10 cellular contexts compared by ENCODE assay signal in genomic region chr14:99036594-99037293, GRCh38.
DNase-seq lines count a peak whose midpoint lies in the region; TF ChIP-seq lines count a peak whose summit lies in the region.
"Had no signal": no experiment of that assay in that cellular context is flagged by ENCODE, and none has a peak within 500 bp of the region (broad histone marks: within the 10 kb centered on the region; RNA-seq: fewer than 3 reads in every experiment).

No MANE protein-coding gene starts in this region.

- peaks cover 10% of the 10 kb centered on the region; the same call in 1 of the 2 replicates for H3K9me3 ChIP-seq in HUES6 (ENCODE audit: control insufficient read depth, insufficient read depth, low read depth, low read length)
- H3K9me3 ChIP-seq in SJCRH30 (replicated peaks) = no peaks in the 10 kb centered on the region
- no peaks in the 10 kb centered on the region for H3K9me3 ChIP-seq in iPS-18a (ENCODE audit: control insufficient read depth, low read depth, low read length)
- no peaks in the 10 kb centered on the region for H3K9me3 ChIP-seq in stomach
- H3K9me3 ChIP-seq: Peyer's patch had no signal

- no peak for TF ChIP-seq EP300 in stomach (IDR thresholded peaks at IDR 0.05)

- no peak for TF ChIP-seq POLR2A in stomach (IDR thresholded peaks at IDR 0.05)

- no peaks in the 10 kb centered on the region for H3K36me3 ChIP-seq in HUES6 (ENCODE audit: control insufficient read depth, insufficient read depth, low read length)
- no peaks in the 10 kb centered on the region for H3K36me3 ChIP-seq in SJCRH30
- H3K36me3 ChIP-seq in iPS-18a (ENCODE audit: control insufficient read depth, low read depth, low read length) = no peaks in the 10 kb centered on the region
- no peaks in the 10 kb centered on the region for H3K36me3 ChIP-seq in stomach
- H3K36me3 ChIP-seq: Peyer's patch had no signal

- H3K4me1 ChIP-seq in HUES6 (ENCODE audit: control insufficient read depth, insufficient read depth, low read length) (peaks cover 19% of the 10 kb centered on the region), SJCRH30 (peaks cover 9% of the 10 kb centered on the region; the same call in 1 of the 2 replicates), iPS-18a (ENCODE audit: control insufficient read depth, low read depth, low read length) (peaks cover 15% of the 10 kb centered on the region), stomach (peaks cover 0 to 21% (median 13%) of the 10 kb centered on the region in 4 donors)

- intact Hi-C loops in stomach (cut with DNase I; ENCODE audit: low total_unique reads) = no loop called here

- H3K9ac ChIP-seq in HUES6 (ENCODE audit: low read length) (peak overlapping the region; percentile 42), iPS-18a (ENCODE audit: low read length) (peak overlapping the region; percentile 33)

- H3K27me3 ChIP-seq in HUES6 (ENCODE audit: control insufficient read depth, insufficient read depth, low read length) = no peaks in the 10 kb centered on the region
- no peaks in the 10 kb centered on the region for H3K27me3 ChIP-seq in SJCRH30
- no peaks in the 10 kb centered on the region for H3K27me3 ChIP-seq in iPS-18a (ENCODE audit: control insufficient read depth, insufficient read depth, low read length)
- peaks cover 0 to 11% (median 0%) of the 10 kb centered on the region in 3 donors for H3K27me3 ChIP-seq in stomach
- H3K27me3 ChIP-seq: Peyer's patch had no signal

- H3K27ac ChIP-seq in HUES6 (ENCODE audit: low read depth, low read length) = no peak overlapping the region
- H3K27ac ChIP-seq in SJCRH30 = peak overlapping the region; percentile 50
- no peak overlapping the region for H3K27ac ChIP-seq in iPS-18a (ENCODE audit: low read length)
- H3K27ac ChIP-seq in stomach = peak overlapping the region in 4 of 5 donors; percentile 20 to 71 (median 68)

- WGBS in stomach, 5 donors = 78 to 85% (median 82%) methylated on average over 26 of the region's 26 CpGs

- DNase-seq in SJCRH30 (no peak), stomach (peak; percentile 25), activated gamma-delta T cell treated with Interleukin-2 at 50 U/mL for 16 hours (no peak), NCI-H446 treated with DMSO at 0.1 percent for 48 hours (lab: John Stamatoyannopoulos, UW) (no peak), HK-2 (ENCODE audit: unreplicated experiment) (no peak)
- DNase-seq in stimulated activated CD4-positive, alpha-beta T cell treated with anti-CD3 and anti-CD28 coated beads, Interleukin-1b, Interleukin-23, amount 100 ng/mL, for 48 hours = no peak
- DNase-seq: activated CD4-positive, alpha-beta T cell treated with anti-CD3 and anti-CD28 coated beads, Interleukin-2, amount 50 U/mL, for 4 hours had no signal

- H3K4me3 ChIP-seq in HUES6 (ENCODE audit: low read depth, low read length) (peak overlapping the region; percentile 37; the same call in 1 of the 2 replicates), SJCRH30 (no peak overlapping the region), iPS-18a (ENCODE audit: low read length) (peak overlapping the region; percentile 36), stomach (peak overlapping the region in 1 of 4 donors; percentile 11)

- TF ChIP-seq CTCF in stomach (IDR thresholded peaks at IDR 0.05) = no peak

Comparison
In these comparisons a context has a peak if more than half of its experiments do, and no peak if none do; other contexts are left out.
1. H3K27ac ChIP-seq: peak in SJCRH30 (single experiment) and stomach (4 of 5); none in HUES6 (single experiment) and iPS-18a (single experiment).